In genomic region chr12:52794479-52795331, GRCh38 we compare ENCODE assay signal across 18 cellular contexts. TPM values are rescaled to one million over a fixed set of nuclear protein-coding genes. Genes with fewer than 3 reads are reported as not detected.
A peak's percentile ranks its signal among the peaks of the same experiment; 100 is the strongest.
DNase-seq lines count a peak whose midpoint lies in the region; ATAC-seq and TF ChIP-seq lines count a peak whose summit lies in the region.
"Had no signal": no experiment of that assay in that cellular context is flagged by ENCODE, and none has a peak within 500 bp of the region (broad histone marks: within the 10 kb centered on the region; RNA-seq: fewer than 3 reads in every experiment).

No MANE protein-coding gene starts in this region.

- H3K36me3 Mint-ChIP-seq in activated naive CD8-positive, alpha-beta T cell treated with anti-CD3 and anti-CD28 coated beads, Interleukin-2, amount 10 ng/mL, durations not matched to agents 7 days and 5 days = no peaks in the 10 kb centered on the region
- H3K36me3 Mint-ChIP-seq in activated naive CD8-positive, alpha-beta T cell treated with anti-CD3 and anti-CD28 coated beads for 36 hours = no peaks in the 10 kb centered on the region
- H3K36me3 Mint-ChIP-seq in stimulated activated naive B cell treated with anti-CD40 and anti-IgM and Interleukin-4, amounts not matched to agents 10 μg/mL and 1 μg/mL and 100 μg/mL, for 72 hours = no peaks in the 10 kb centered on the region
- H3K36me3 Mint-ChIP-seq: activated naive CD4-positive, alpha-beta T cell treated with anti-CD3 and anti-CD28 coated beads, Interleukin-2, amount 50 U/mL, for 72 hours; CD8-positive, alpha-beta T cell had no signal

- peaks cover 14% of the 10 kb centered on the region for H3K27me3 Mint-ChIP-seq in activated naive CD8-positive, alpha-beta T cell treated with anti-CD3 and anti-CD28 coated beads, Interleukin-2, amount 10 ng/mL, durations not matched to agents 7 days and 5 days
- H3K27me3 Mint-ChIP-seq in activated naive CD8-positive, alpha-beta T cell treated with anti-CD3 and anti-CD28 coated beads for 36 hours = peaks cover 12% of the 10 kb centered on the region
- peaks cover 23 to 42% of the 10 kb centered on the region in 2 donors for H3K27me3 Mint-ChIP-seq in stimulated activated naive B cell treated with anti-CD40 and anti-IgM and Interleukin-4, amounts not matched to agents 10 μg/mL and 1 μg/mL and 100 μg/mL, for 72 hours

- H3K9me3 ChIP-seq in mammary epithelial cell (replicated peaks; ENCODE audit: insufficient read depth, low read length) = no peaks in the 10 kb centered on the region
- H3K9me3 ChIP-seq: esophagus squamous epithelium, heart right ventricle, stomach had no signal

- POLR2A ChIA-PET in activated naive CD8-positive, alpha-beta T cell treated with anti-CD3 and anti-CD28 coated beads, Interleukin-2, amount 10 ng/mL, durations not matched to agents 7 days and 5 days (lab: Charles Lee) = no interaction called here

- no peak overlapping the region for H3K4me3 Mint-ChIP-seq in activated naive CD8-positive, alpha-beta T cell treated with anti-CD3 and anti-CD28 coated beads, Interleukin-2, amount 10 ng/mL, durations not matched to agents 7 days and 5 days
- no peak overlapping the region for H3K4me3 Mint-ChIP-seq in activated naive CD8-positive, alpha-beta T cell treated with anti-CD3 and anti-CD28 coated beads for 36 hours
- no peak overlapping the region for H3K4me3 Mint-ChIP-seq in stimulated activated naive B cell treated with anti-CD40 and anti-IgM and Interleukin-4, amounts not matched to agents 10 μg/mL and 1 μg/mL and 100 μg/mL, for 72 hours
- H3K4me3 Mint-ChIP-seq: activated CD4-positive, alpha-beta T cell treated with anti-CD3 and anti-CD28 coated beads, Interleukin-2, amount 10 ng/mL, durations not matched to agents 7 days and 5 days; CD8-positive, alpha-beta T cell; neural crest cell had no signal

- no peak overlapping the region for H2AFZ ChIP-seq in mammary epithelial cell (ENCODE audit: low read depth, low read length)

- H3K4me2 ChIP-seq in mammary epithelial cell (ENCODE audit: insufficient read depth, low read depth, low read length) = no peak overlapping the region

- ATAC-seq in activated naive CD8-positive, alpha-beta T cell treated with anti-CD3 and anti-CD28 coated beads, Interleukin-2, amount 10 ng/mL, durations not matched to agents 7 days and 5 days (ENCODE audit: low read depth) = no peak
- ATAC-seq in stimulated activated naive B cell treated with anti-CD40 and anti-IgM and Interleukin-4, amounts not matched to agents 10 μg/mL and 1 μg/mL and 100 μg/mL, for 72 hours (replicated peaks) = peak; percentile 57 to 61
- ATAC-seq in GM18517 (IDR thresholded peaks at IDR 0.05; ENCODE audit: unreplicated experiment) = no peak
- ATAC-seq: CD8-positive, alpha-beta T cell; heart right ventricle had no signal

- H3K9ac ChIP-seq in mammary epithelial cell (ENCODE audit: insufficient read depth, low read length) = no peak overlapping the region

- peaks cover 13% of the 10 kb centered on the region for H3K27me3 ChIP-seq in mammary epithelial cell (ENCODE audit: insufficient read depth, low read length)

- 52% methylated on average over 4 of the region's 5 CpGs for WGBS in mammary epithelial cell (ENCODE audit: low coverage, missing lambda C conversion rate)

- no peak overlapping the region for H3K27ac ChIP-seq in mammary epithelial cell (ENCODE audit: insufficient read depth, low read depth, low read length)
- H3K27ac ChIP-seq: esophagus squamous epithelium, heart right ventricle, stomach had no signal

- H3K27ac Mint-ChIP-seq in activated naive CD8-positive, alpha-beta T cell treated with anti-CD3 and anti-CD28 coated beads, Interleukin-2, amount 10 ng/mL, durations not matched to agents 7 days and 5 days = peak overlapping the region; percentile 15
- H3K27ac Mint-ChIP-seq in activated naive CD8-positive, alpha-beta T cell treated with anti-CD3 and anti-CD28 coated beads for 36 hours = no peak overlapping the region
- H3K27ac Mint-ChIP-seq in stimulated activated naive B cell treated with anti-CD40 and anti-IgM and Interleukin-4, amounts not matched to agents 10 μg/mL and 1 μg/mL and 100 μg/mL, for 72 hours = no peak overlapping the region
- H3K27ac Mint-ChIP-seq: activated CD4-positive, alpha-beta T cell treated with anti-CD3 and anti-CD28 coated beads, Interleukin-2, amount 10 ng/mL, durations not matched to agents 7 days and 5 days; CD8-positive, alpha-beta T cell had no signal

- in situ Hi-C loops in mammary epithelial cell (cut with MboI; ENCODE audit: low sequenced_read_pairs in 2 of 2) = no loop called here

- H3K79me2 ChIP-seq in mammary epithelial cell (ENCODE audit: insufficient read depth, low read length) = no peaks in the 10 kb centered on the region

- dilution Hi-C loops in mammary epithelial cell (cut with HindIII; ENCODE audit: low sequenced_read_pairs) = no loop called here

- peaks cover 14% of the 10 kb centered on the region for H3K4me1 Mint-ChIP-seq in activated naive CD8-positive, alpha-beta T cell treated with anti-CD3 and anti-CD28 coated beads, Interleukin-2, amount 10 ng/mL, durations not matched to agents 7 days and 5 days
- H3K4me1 Mint-ChIP-seq in activated naive CD8-positive, alpha-beta T cell treated with anti-CD3 and anti-CD28 coated beads for 36 hours = peaks cover 22% of the 10 kb centered on the region
- peaks cover 5 to 9% of the 10 kb centered on the region in 2 donors for H3K4me1 Mint-ChIP-seq in stimulated activated naive B cell treated with anti-CD40 and anti-IgM and Interleukin-4, amounts not matched to agents 10 μg/mL and 1 μg/mL and 100 μg/mL, for 72 hours
- H3K4me1 Mint-ChIP-seq: neural crest cell had no signal

- no peak overlapping the region for H3K4me3 ChIP-seq in mammary epithelial cell (replicated peaks in 1 of 3; ENCODE audit: insufficient read depth in 1 of 3, low read depth in 2 of 3, low read length in 3 of 3)
- H3K4me3 ChIP-seq: esophagus squamous epithelium, heart right ventricle, stomach had no signal

- no peaks in the 10 kb centered on the region for H3K36me3 ChIP-seq in mammary epithelial cell (ENCODE audit: insufficient read depth, low read length)
- H3K36me3 ChIP-seq: esophagus squamous epithelium, heart right ventricle, stomach had no signal

- CTCF ChIA-PET in mammary epithelial cell (lab: Charles Lee; ENCODE audit: low non-redundant PET) = interaction anchor here (0.6 to 0.7 kb wide), 2 partner anchors 770 to 1427 kb away, joined by 3 to 4 read pairs; no protein-coding TSS in a partner anchor

- H3K9me3 Mint-ChIP-seq in activated naive CD8-positive, alpha-beta T cell treated with anti-CD3 and anti-CD28 coated beads, Interleukin-2, amount 10 ng/mL, durations not matched to agents 7 days and 5 days = no peaks in the 10 kb centered on the region
- no peaks in the 10 kb centered on the region for H3K9me3 Mint-ChIP-seq in activated naive CD8-positive, alpha-beta T cell treated with anti-CD3 and anti-CD28 coated beads for 36 hours
- no peaks in the 10 kb centered on the region for H3K9me3 Mint-ChIP-seq in stimulated activated naive B cell treated with anti-CD40 and anti-IgM and Interleukin-4, amounts not matched to agents 10 μg/mL and 1 μg/mL and 100 μg/mL, for 72 hours
- H3K9me3 Mint-ChIP-seq: activated CD4-positive, alpha-beta T cell treated with anti-CD3 and anti-CD28 coated beads, Interleukin-2, amount 10 ng/mL, durations not matched to agents 7 days and 5 days; activated naive CD4-positive, alpha-beta T cell treated with anti-CD3 and anti-CD28 coated beads, Interleukin-2, amount 50 U/mL, for 72 hours; CD8-positive, alpha-beta T cell; neural crest cell had no signal

- intact Hi-C loops in mammary epithelial cell (cut with micrococcal nuclease) = loop anchor here (5.0 kb wide), 2 partner anchors 68 to 272 kb away; partner anchors contain the start of gene KRT5

- DNase-seq in activated naive CD8-positive, alpha-beta T cell treated with anti-CD3 and anti-CD28 coated beads, Interleukin-2, amount 10 ng/mL, durations not matched to agents 7 days and 5 days = no peak
- DNase-seq in activated naive CD8-positive, alpha-beta T cell treated with anti-CD3 and anti-CD28 coated beads for 36 hours = no peak
- DNase-seq in NCI-H226 (peak; percentile 30), mammary epithelial cell (peak; percentile 83), NOMO-1 treated with dmso at 0.1 percent for 144 hours (lab: John Stamatoyannopoulos, UW; ENCODE audit: unreplicated experiment) (no peak)
- no peak for DNase-seq in stimulated activated naive B cell treated with anti-CD40 and anti-IgM and Interleukin-4, amounts not matched to agents 10 μg/mL and 1 μg/mL and 100 μg/mL, for 72 hours
- no peak for DNase-seq in stimulated activated CD4-positive, alpha-beta T cell treated with anti-CD3 and anti-CD28 coated beads, Interleukin-2, amount 100 ng/mL, for 24 hours
- DNase-seq: activated CD4-positive, alpha-beta T cell treated with anti-CD3 and anti-CD28 coated beads, Interleukin-2, amount 10 ng/mL, durations not matched to agents 7 days and 5 days; CD8-positive, alpha-beta T cell; esophagus squamous epithelium; heart right ventricle; kidney; NCI-H187; stomach had no signal

- no TSS peak for BruUV-seq in mammary epithelial cell (replicated peaks; lab: Mats Ljungman, UMichigan)

- H3K4me1 ChIP-seq in mammary epithelial cell (ENCODE audit: insufficient read depth, low read length) = peaks cover 35% of the 10 kb centered on the region

- TF ChIP-seq CTCF in mammary epithelial cell (conservative IDR thresholded peaks at IDR 0.05 in 1 of 2, IDR thresholded peaks at IDR 0.05 in 1 of 2; ENCODE audit: extremely low read depth in 1 of 2, insufficient read depth in 1 of 2, low read depth in 1 of 2, low read length in 2 of 2) = no peak

- H4K20me1 ChIP-seq in mammary epithelial cell (ENCODE audit: insufficient read depth, low read length) = no peaks in the 10 kb centered on the region

RNA-seq across cellular contexts. Expression of gene KRT3, which starts 1.2 kb away (rescaled TPM):
- total RNA-seq in activated naive CD8-positive, alpha-beta T cell treated with anti-CD3 and anti-CD28 coated beads, Interleukin-2, amount 10 ng/mL, durations not matched to agents 7 days and 5 days = not detected
- total RNA-seq in activated naive CD8-positive, alpha-beta T cell treated with anti-CD3 and anti-CD28 coated beads for 36 hours = not detected
- not detected for total RNA-seq in mammary epithelial cell
- 0.02 TPM for polyA plus RNA-seq in mammary epithelial cell
- polyA minus RNA-seq in mammary epithelial cell = not detected
- total RNA-seq: activated CD4-positive, alpha-beta T cell treated with anti-CD3 and anti-CD28 coated beads, Interleukin-2, amount 10 ng/mL, durations not matched to agents 7 days and 5 days; CD8-positive, alpha-beta T cell; heart right ventricle; kidney; neural crest cell; stomach; urinary bladder had no signal
- polyA plus RNA-seq: heart right ventricle, urinary bladder had no signal

RNA-seq across cellular contexts. Expression of gene KRT76, which starts 17.6 kb away (rescaled TPM):
- total RNA-seq in activated naive CD8-positive, alpha-beta T cell treated with anti-CD3 and anti-CD28 coated beads, Interleukin-2, amount 10 ng/mL, durations not matched to agents 7 days and 5 days = not detected
- total RNA-seq in activated naive CD8-positive, alpha-beta T cell treated with anti-CD3 and anti-CD28 coated beads for 36 hours = not detected
- not detected for total RNA-seq in mammary epithelial cell
- polyA plus RNA-seq in mammary epithelial cell = not detected
- not detected for polyA minus RNA-seq in mammary epithelial cell
- total RNA-seq: activated CD4-positive, alpha-beta T cell treated with anti-CD3 and anti-CD28 coated beads, Interleukin-2, amount 10 ng/mL, durations not matched to agents 7 days and 5 days; activated naive CD4-positive, alpha-beta T cell treated with anti-CD3 and anti-CD28 coated beads, Interleukin-2, amount 50 U/mL, for 72 hours; CD8-positive, alpha-beta T cell; esophagus squamous epithelium; heart right ventricle; kidney; neural crest cell; stomach; urinary bladder had no signal
- polyA plus RNA-seq: heart right ventricle, stomach, urinary bladder had no signal

RNA-seq across cellular contexts. Expression of gene KRT4, which starts 19.2 kb away (rescaled TPM):
- not detected for total RNA-seq in activated naive CD8-positive, alpha-beta T cell treated with anti-CD3 and anti-CD28 coated beads, Interleukin-2, amount 10 ng/mL, durations not matched to agents 7 days and 5 days
- under 1 TPM in 1 of 2 experiments, not detected in 1; 0.22 TPM for total RNA-seq in activated naive CD8-positive, alpha-beta T cell treated with anti-CD3 and anti-CD28 coated beads for 36 hours
- not detected for total RNA-seq in mammary epithelial cell
- polyA plus RNA-seq in mammary epithelial cell = not detected
- polyA minus RNA-seq in mammary epithelial cell = not detected
- total RNA-seq: activated CD4-positive, alpha-beta T cell treated with anti-CD3 and anti-CD28 coated beads, Interleukin-2, amount 10 ng/mL, durations not matched to agents 7 days and 5 days; activated naive CD4-positive, alpha-beta T cell treated with anti-CD3 and anti-CD28 coated beads, Interleukin-2, amount 50 U/mL, for 72 hours; CD8-positive, alpha-beta T cell; heart right ventricle; kidney; neural crest cell had no signal
- polyA plus RNA-seq: urinary bladder had no signal

RNA-seq across cellular contexts. Expression of gene KRT79, which starts 39.4 kb away (rescaled TPM):
- not detected for total RNA-seq in activated naive CD8-positive, alpha-beta T cell treated with anti-CD3 and anti-CD28 coated beads, Interleukin-2, amount 10 ng/mL, durations not matched to agents 7 days and 5 days
- under 1 TPM; 0.95 to 0.96 TPM for total RNA-seq in activated naive CD8-positive, alpha-beta T cell treated with anti-CD3 and anti-CD28 coated beads for 36 hours
- total RNA-seq in mammary epithelial cell = not detected
- polyA plus RNA-seq in mammary epithelial cell = not detected
- polyA minus RNA-seq in mammary epithelial cell = not detected
- total RNA-seq: activated CD4-positive, alpha-beta T cell treated with anti-CD3 and anti-CD28 coated beads, Interleukin-2, amount 10 ng/mL, durations not matched to agents 7 days and 5 days; CD8-positive, alpha-beta T cell; heart right ventricle; kidney; neural crest cell; stomach; urinary bladder had no signal
- polyA plus RNA-seq: urinary bladder had no signal

RNA-seq across cellular contexts. Expression of gene KRT78, which starts 54.1 kb away (rescaled TPM):
- not detected for total RNA-seq in activated naive CD8-positive, alpha-beta T cell treated with anti-CD3 and anti-CD28 coated beads, Interleukin-2, amount 10 ng/mL, durations not matched to agents 7 days and 5 days
- not detected for total RNA-seq in activated naive CD8-positive, alpha-beta T cell treated with anti-CD3 and anti-CD28 coated beads for 36 hours
- not detected for total RNA-seq in mammary epithelial cell
- not detected for polyA plus RNA-seq in mammary epithelial cell
- not detected for polyA minus RNA-seq in mammary epithelial cell
- total RNA-seq: activated CD4-positive, alpha-beta T cell treated with anti-CD3 and anti-CD28 coated beads, Interleukin-2, amount 10 ng/mL, durations not matched to agents 7 days and 5 days; activated naive CD4-positive, alpha-beta T cell treated with anti-CD3 and anti-CD28 coated beads, Interleukin-2, amount 50 U/mL, for 72 hours; CD8-positive, alpha-beta T cell; heart right ventricle; kidney; neural crest cell; urinary bladder had no signal
- polyA plus RNA-seq: urinary bladder had no signal

Comparison
In these comparisons a context has a peak if more than half of its experiments do, and no peak if none do; other contexts are left out.
1. ATAC-seq: peak in stimulated activated naive B cell treated with anti-CD40 and anti-IgM and Interleukin-4, amounts not matched to agents 10 μg/mL and 1 μg/mL and 100 μg/mL, for 72 hours (2 of 2); none in activated naive CD8-positive, alpha-beta T cell treated with anti-CD3 and anti-CD28 coated beads, Interleukin-2, amount 10 ng/mL, durations not matched to agents 7 days and 5 days (single experiment) and GM18517 (single experiment).
2. DNase-seq: peak in NCI-H226 (single experiment) and mammary epithelial cell (single experiment); none in activated naive CD8-positive, alpha-beta T cell treated with anti-CD3 and anti-CD28 coated beads, Interleukin-2, amount 10 ng/mL, durations not matched to agents 7 days and 5 days (single experiment), activated naive CD8-positive, alpha-beta T cell treated with anti-CD3 and anti-CD28 coated beads for 36 hours (single experiment), stimulated activated naive B cell treated with anti-CD40 and anti-IgM and Interleukin-4, amounts not matched to agents 10 μg/mL and 1 μg/mL and 100 μg/mL, for 72 hours (single experiment), NOMO-1 treated with dmso at 0.1 percent for 144 hours (single experiment) and stimulated activated CD4-positive, alpha-beta T cell treated with anti-CD3 and anti-CD28 coated beads, Interleukin-2, amount 100 ng/mL, for 24 hours (0 of 2).